In the genomic region with DNA sequence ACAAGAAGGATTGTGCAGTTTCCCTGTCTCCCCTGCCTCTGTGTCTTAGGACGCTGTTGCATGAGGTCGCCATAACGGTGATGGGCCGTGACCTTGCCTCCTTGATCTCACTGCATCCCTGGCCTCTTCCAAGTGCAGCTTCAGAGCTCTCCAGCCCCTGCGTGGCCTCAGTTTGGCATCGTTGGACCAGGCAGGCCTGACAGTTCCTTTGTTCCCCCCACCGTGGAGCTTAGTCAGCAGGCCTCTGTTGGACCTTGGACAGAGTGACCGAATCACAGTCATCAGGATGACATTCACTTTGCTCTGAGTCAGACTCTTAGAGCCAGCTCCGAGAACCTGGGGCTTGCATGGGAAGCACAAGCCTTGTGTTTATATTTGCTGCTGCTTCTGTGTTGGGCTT, we compare ENCODE assay signal across 1 cellular context.
A peak's percentile ranks its signal among the peaks of the same experiment; 100 is the strongest.
TF ChIP-seq lines count a peak whose summit lies in the region.

No MANE protein-coding gene starts in this region.

TF ChIP-seq in IMR-90, 13 proteins besides CTCF, POLR2A, EP300 and RAD21 (continued from another document):
- TF ChIP-seq USF2 (IDR thresholded peaks at IDR 0.05; ENCODE audit: low read depth, low read length), result no peak
- TF ChIP-seq FOS (IDR thresholded peaks at IDR 0.05; ENCODE audit: low read depth, low read length), result peak; percentile 65
- TF ChIP-seq MXI1 (IDR thresholded peaks at IDR 0.05; ENCODE audit: borderline replicate concordance, low read depth, low read length), result no peak
- TF ChIP-seq MAZ (IDR thresholded peaks at IDR 0.05; ENCODE audit: borderline replicate concordance, low read depth, low read length), result 0 out of 2 replicates have a peak, but pooled peaks have one; percentile 8
